Comparison of ENCODE assay signal across 8 cellular contexts in the genomic region with DNA sequence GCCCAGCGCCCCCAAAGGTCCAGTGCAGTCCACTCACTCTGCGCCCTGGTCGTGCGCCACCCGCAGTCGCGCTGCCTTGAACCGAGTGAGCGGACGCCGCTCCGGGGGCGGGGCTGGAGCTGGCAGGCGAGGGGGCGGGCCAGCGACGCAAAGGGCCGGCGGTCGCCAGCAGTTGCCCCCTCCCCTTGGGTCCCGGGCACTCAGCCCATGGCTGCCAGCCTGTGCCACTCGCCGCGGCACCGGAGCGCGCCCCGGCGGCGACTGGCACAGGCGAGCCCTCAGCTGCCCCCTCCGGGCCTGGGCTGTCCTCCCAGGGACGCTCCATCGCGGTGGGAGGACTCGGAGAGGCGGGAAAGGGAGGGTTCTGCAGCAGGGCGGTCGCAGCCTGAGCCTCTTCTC. TPM values are rescaled to one million over a fixed set of nuclear protein-coding genes. Genes with fewer than 3 reads are reported as not detected.
DNase-seq lines count a peak whose midpoint lies in the region; ATAC-seq, FAIRE-seq and TF ChIP-seq lines count a peak whose summit lies in the region.

A gene with protein sequence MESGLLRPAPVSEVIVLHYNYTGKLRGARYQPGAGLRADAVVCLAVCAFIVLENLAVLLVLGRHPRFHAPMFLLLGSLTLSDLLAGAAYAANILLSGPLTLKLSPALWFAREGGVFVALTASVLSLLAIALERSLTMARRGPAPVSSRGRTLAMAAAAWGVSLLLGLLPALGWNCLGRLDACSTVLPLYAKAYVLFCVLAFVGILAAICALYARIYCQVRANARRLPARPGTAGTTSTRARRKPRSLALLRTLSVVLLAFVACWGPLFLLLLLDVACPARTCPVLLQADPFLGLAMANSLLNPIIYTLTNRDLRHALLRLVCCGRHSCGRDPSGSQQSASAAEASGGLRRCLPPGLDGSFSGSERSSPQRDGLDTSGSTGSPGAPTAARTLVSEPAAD (minus strand): TSS at position 87 of the 399 bp plus-strand sequence. CDS start 2,436 bp downstream, outside the sequence.

- no peaks in the 10 kb centered on the region for H4K20me1 ChIP-seq in GM12878 (ENCODE audit: control insufficient read depth, insufficient read depth)
- no peaks in the 10 kb centered on the region for H4K20me1 ChIP-seq in keratinocyte (ENCODE audit: control insufficient read depth, extremely low read depth, insufficient read depth, low read length)

- H3K4me1 ChIP-seq in GM12878 (ENCODE audit: control insufficient read depth, insufficient read depth, low read length) (peaks cover 11% of the 10 kb centered on the region), keratinocyte (ENCODE audit: control insufficient read depth, extremely low read depth, insufficient read depth, low read length) (peaks cover 42% of the 10 kb centered on the region)

- H3K27me3 ChIP-seq in MG63 (peaks cover 30% of the 10 kb centered on the region), GM12878 (replicated peaks in 1 of 2; ENCODE audit: control insufficient read depth in 2 of 2, insufficient read depth in 2 of 2, low read length in 1 of 2) (peaks cover 12 to 26% of the 10 kb centered on the region in 2 experiments), keratinocyte (ENCODE audit: control insufficient read depth, extremely low read depth, insufficient read depth, low read length) (no peaks in the 10 kb centered on the region)

- H3K9me3 ChIP-seq in MG63 = no peaks in the 10 kb centered on the region
- no peaks in the 10 kb centered on the region for H3K9me3 ChIP-seq in GM12878 (replicated peaks; ENCODE audit: control insufficient read depth, insufficient read depth, low read length)
- H3K9me3 ChIP-seq in keratinocyte (ENCODE audit: control insufficient read depth, low read depth, low read length) = no peaks in the 10 kb centered on the region

- no peak for TF ChIP-seq POLR2A in GM12878 (IDR thresholded peaks at IDR 0.05; ENCODE audit: low read depth, low read length)

- 13% methylated on average over 18 of the region's 39 CpGs for WGBS in GM12878 (ENCODE audit: insufficient coverage, insufficient replicate concordance, low lambda C conversion rate, missing lambda C conversion rate)

- H3K27me3 Mint-ChIP-seq in Calu3 (ENCODE audit: unreplicated experiment) = peaks cover 79% of the 10 kb centered on the region

- H3K27ac ChIP-seq in GM12878 (ENCODE audit: control insufficient read depth, insufficient read depth) (no peak within 1 kb of the TSS), keratinocyte (ENCODE audit: control insufficient read depth, insufficient read depth, low read length) (peak within 1 kb of the TSS; percentile 42), temporal lobe (ENCODE audit: low read depth, low read length) (peak within 1 kb of the TSS; percentile 99)

- H3K4me2 ChIP-seq in GM12878 (ENCODE audit: control insufficient read depth, insufficient read depth) (peak within 1 kb of the TSS; percentile 13; the same call in 1 of the 2 replicates), keratinocyte (ENCODE audit: control insufficient read depth, extremely low read depth, insufficient read depth, low read depth, low read length) (peak within 1 kb of the TSS; percentile 96)

- CTCF ChIA-PET in Calu3 (lab: Charles Lee) (no interaction called here), GM12878 (lab: Yijun Ruan, JAX) (interaction anchor here (0.6 to 1.5 kb wide), 2 partner anchors 12 to 23 kb away, joined by 3 read pairs; no protein-coding TSS in a partner anchor)

- POLR2A ChIA-PET in GM12878 (lab: Charles Lee) = no interaction called here

- no peaks in the 10 kb centered on the region for H3K79me2 ChIP-seq in GM12878 (ENCODE audit: control insufficient read depth, insufficient read depth, low read length)
- H3K79me2 ChIP-seq in keratinocyte (ENCODE audit: control insufficient read depth, insufficient read depth, low read length) = peaks cover 37% of the 10 kb centered on the region

- DNase-seq in Calu3 (peak; percentile 5), MG63 (peak; percentile 28), GM12878 (ENCODE audit: low read depth, low spot score) (no peak), keratinocyte (ENCODE audit: low read depth, low spot score) (no peak), AG08396 (ENCODE audit: low spot score) (no peak), ureter (ENCODE audit: low spot score) (no peak)

- H2AFZ ChIP-seq in GM12878 (ENCODE audit: control insufficient read depth, low read depth, low read length) = no peak within 1 kb of the TSS
- peak within 1 kb of the TSS; percentile 41 for H2AFZ ChIP-seq in keratinocyte (ENCODE audit: control insufficient read depth, low read length)

- SMC1A ChIA-PET in GM12878 (lab: Charles Lee; ENCODE audit: uncharacterized antibody, unreplicated experiment) = no interaction called here

- no peaks in the 10 kb centered on the region for H3K9me1 ChIP-seq in keratinocyte (ENCODE audit: control insufficient read depth, extremely low read depth, insufficient read depth, low read length)

- no TSS peak for BruUV-seq in Calu3 (replicated peaks; lab: Mats Ljungman, UMichigan)
- BruUV-seq in GM12878 (replicated peaks; lab: Mats Ljungman, UMichigan) = no TSS peak

- peak within 1 kb of the TSS; percentile 55 for H3K4me3 Mint-ChIP-seq in Calu3 (ENCODE audit: low read depth, unreplicated experiment)

- peaks cover 16% of the 10 kb centered on the region for H3K4me1 Mint-ChIP-seq in Calu3 (ENCODE audit: low read depth, unreplicated experiment)

- no peak for FAIRE-seq in GM12878 (lab: Jason Lieb, UNC)
- FAIRE-seq in keratinocyte (lab: Jason Lieb, UNC) = no peak

- H3K4me3 ChIP-seq in MG63 = peak within 1 kb of the TSS; percentile 33
- no peak within 1 kb of the TSS for H3K4me3 ChIP-seq in GM12878
- H3K4me3 ChIP-seq in keratinocyte (ENCODE audit: control insufficient read depth in 2 of 3, extremely low read depth in 1 of 3, insufficient read depth in 2 of 3, low read depth in 1 of 3, low read length in 3 of 3) = peak within 1 kb of the TSS; percentile 65 to 86 (median 77)

- RAD21 ChIA-PET in GM12878 (lab: Charles Lee; ENCODE audit: unreplicated experiment) = no interaction called here

- TF ChIP-seq EP300 in GM12878 (IDR thresholded peaks at IDR 0.05; ENCODE audit: borderline replicate concordance in 1 of 2, control insufficient read depth in 1 of 2, low read depth in 2 of 2, low read length in 2 of 2) = no peak

- no peak for TF ChIP-seq RAD21 in GM12878 (IDR thresholded peaks at IDR 0.05; ENCODE audit: insufficient read depth, low read depth, low read length)

- H3K36me3 ChIP-seq in MG63 (no peaks in the 10 kb centered on the region), GM12878 (ENCODE audit: control insufficient read depth in 2 of 2, insufficient read depth in 2 of 2, low read length in 1 of 2) (no peaks in the 10 kb centered on the region), keratinocyte (ENCODE audit: control insufficient read depth in 2 of 2, extremely low read depth in 1 of 2, insufficient read depth in 2 of 2, low read length in 2 of 2) (peaks cover 5 to 12% of the 10 kb centered on the region in 2 experiments)

- dilution Hi-C loops in keratinocyte (cut with MboI; ENCODE audit: extremely low pct_ligation_motif_present, low sequenced_read_pairs) = no loop called here

- no peaks in the 10 kb centered on the region for H3K36me3 Mint-ChIP-seq in Calu3 (ENCODE audit: insufficient read depth, unreplicated experiment)

- no peaks in the 10 kb centered on the region for H3K9me3 Mint-ChIP-seq in Calu3 (ENCODE audit: low read depth, unreplicated experiment)

- no peak within 1 kb of the TSS for H3K27ac Mint-ChIP-seq in Calu3 (ENCODE audit: unreplicated experiment)

- TF ChIP-seq CTCF in Calu3 (IDR thresholded peaks at IDR 0.05; ENCODE audit: unreplicated experiment) (no peak), GM12878 (IDR thresholded peaks at IDR 0.05 in 2 of 3, conservative IDR thresholded peaks at IDR 0.05 in 1 of 3; ENCODE audit: control insufficient read depth in 2 of 3, extremely low read depth in 1 of 3, insufficient read depth in 1 of 3, low read depth in 3 of 3, low read length in 3 of 3) (no peak), keratinocyte (optimal IDR thresholded peaks at IDR 0.05 in 1 of 3, IDR thresholded peaks at IDR 0.05 in 1 of 3, conservative IDR thresholded peaks at IDR 0.05 in 1 of 3; ENCODE audit: extremely low read depth in 1 of 3, insufficient read depth in 2 of 3, low read length in 3 of 3) (peak in 1 of 3 experiments; percentile 38)

- no peak within 1 kb of the TSS for H3K9ac ChIP-seq in GM12878 (ENCODE audit: control insufficient read depth, insufficient read depth, low read length)
- H3K9ac ChIP-seq in keratinocyte (ENCODE audit: control insufficient read depth, extremely low read depth, insufficient read depth, low read length) = peak within 1 kb of the TSS; percentile 48

- ATAC-seq in GM12878 (peak; percentile 37; the same call in 1 of the 3 replicates), GM21447 (IDR thresholded peaks at IDR 0.05; ENCODE audit: unreplicated experiment) (no peak)

- in situ Hi-C loops in GM12878 (cut with MboI) = no loop called here

- intact Hi-C loops in Calu3 (cut with micrococcal nuclease; ENCODE audit: unreplicated experiment) = no loop called here
- intact Hi-C loops in GM12878 (cut with micrococcal nuclease; ENCODE audit: unreplicated experiment) = no loop called here

RNA-seq across cellular contexts. Expression of the gene that starts here (rescaled TPM):
- total RNA-seq in Calu3 (2022) = not detected in 2 replicates
- total RNA-seq in MG63 (2014; rRNA removed; shearing (Covaris generic); ENCODE audit: low replicate concordance) = not detected in 2 replicates
- total RNA-seq in GM12878 (2013; cell fraction: nucleolus; rRNA removed) = not detected in 2 replicates
- total RNA-seq in GM12878 (2014; rRNA removed) = 0.11 TPM in 1 of 2 replicates, not detected in the other
- total RNA-seq in GM12878 (2014; rRNA removed; fragmentation: Illumina TruSeq; extraction: Trizol) = 0.14 TPM in 1 of 2 replicates, not detected in the other
- total RNA-seq in GM12878 (2021) = not detected in 2 replicates
- not detected for polyA plus RNA-seq in GM12878 (2011; ENCODE audit: low read depth)
- 0.04 TPM in 1 of 2 replicates, not detected in the other for polyA plus RNA-seq in GM12878 (2011; rRNA removed)
- 0.03 TPM in 1 of 2 replicates, not detected in the other for polyA plus RNA-seq in GM12878 (2011; cell fraction: cytosol; rRNA removed)
- not detected in 2 replicates for polyA plus RNA-seq in GM12878 (2011; cell fraction: nucleus; rRNA removed)
- polyA plus RNA-seq in GM12878 (2012) = not detected in 2 replicates
- not detected in 2 replicates for polyA plus RNA-seq in GM12878 (2014; fragmentation: Illumina TruSeq; extraction: Trizol)
- polyA plus RNA-seq in GM12878 (2014; fragmentation: Nextera tagmentation; extraction: Ambion mirVana) = not detected
- polyA plus RNA-seq in GM12878 (2014; rRNA removed) = 0.14 TPM in 1 of 2 replicates, not detected in the other
- not detected for polyA plus RNA-seq in GM12878 (2016; fragmentation: Nextera tagmentation; extraction: Ambion mirVana)
- not detected in 2 replicates for polyA minus RNA-seq in GM12878 (2011; rRNA and poly(A)+ RNA removed)
- polyA minus RNA-seq in GM12878 (2011; cell fraction: cytosol; rRNA and poly(A)+ RNA removed) = not detected in 2 replicates
- not detected in 2 replicates for polyA minus RNA-seq in GM12878 (2011; cell fraction: nucleus; rRNA and poly(A)+ RNA removed)
- 9.4 to 10.5 TPM (median 10.3 TPM) in 3 replicates for polyA plus RNA-seq in keratinocyte
- polyA plus RNA-seq in keratinocyte (2011; ENCODE audit: low read depth) = 47.8 TPM
- 3.5 and 5.5 TPM in 2 replicates for polyA plus RNA-seq in keratinocyte (2011; cell fraction: cytosol; rRNA removed)
- 15.9 and 17.3 TPM in 2 replicates for polyA plus RNA-seq in keratinocyte (2011; cell fraction: nucleus; rRNA removed)
- polyA plus RNA-seq in keratinocyte (2012; ENCODE audit: low replicate concordance) = 10.9 and 26.2 TPM in 2 replicates
- 2.2 to 4.1 TPM (median 3.0 TPM) in 3 replicates for polyA minus RNA-seq in keratinocyte
- polyA minus RNA-seq in keratinocyte (2011; cell fraction: cytosol; rRNA and poly(A)+ RNA removed) = 20.5 TPM
- polyA minus RNA-seq in keratinocyte (2011; cell fraction: nucleus; rRNA and poly(A)+ RNA removed) = 16.1 and 16.9 TPM in 2 replicates
- under 0.01 TPM for total RNA-seq in temporal lobe
- total RNA-seq in ureter = 4.6 TPM

Comparison
In these comparisons a context has a peak if more than half of its experiments do, and no peak if none do; other contexts are left out.
1. Peak in DNase-seq in Calu3; RNA of the gene not detected or under 1 TPM.
2. Peak in DNase-seq and H3K4me3 ChIP-seq in MG63; RNA of the gene not detected or under 1 TPM.
3. Peak in ATAC-seq and H3K4me2 ChIP-seq in GM12878; RNA of the gene not detected or under 1 TPM.